Comparison of ENCODE assay signal across 1 cellular context in the genomic region with DNA sequence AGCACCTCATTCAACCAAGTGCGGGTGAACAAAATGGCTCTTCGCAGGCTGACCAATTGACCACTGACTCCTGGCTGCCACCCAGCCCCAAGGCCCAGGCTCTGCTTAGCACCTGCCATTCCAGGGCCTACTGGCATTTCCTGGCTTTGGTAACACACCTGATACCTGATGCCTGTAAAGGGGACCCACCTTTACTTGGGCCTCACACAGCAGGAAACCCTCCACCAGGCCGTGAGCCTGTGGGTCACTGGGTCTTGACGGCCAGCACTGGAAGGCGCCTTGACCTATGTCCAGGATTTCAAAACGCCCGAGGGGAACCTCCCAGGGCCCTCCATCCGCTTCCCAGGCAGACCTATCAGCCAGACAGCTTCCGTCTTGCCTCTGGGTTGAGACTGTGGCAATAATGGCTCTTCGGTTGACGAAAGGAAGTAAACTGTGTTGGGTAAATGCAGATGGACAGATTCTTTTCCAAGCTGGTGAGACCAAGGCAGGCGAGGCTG.
TF ChIP-seq lines count a peak whose summit lies in the region.

No MANE protein-coding gene starts in this region.

TF ChIP-seq in HepG2, 621 proteins besides CTCF, POLR2A, EP300 and RAD21 (continues in another document):
- TF ChIP-seq, protein P1, sequence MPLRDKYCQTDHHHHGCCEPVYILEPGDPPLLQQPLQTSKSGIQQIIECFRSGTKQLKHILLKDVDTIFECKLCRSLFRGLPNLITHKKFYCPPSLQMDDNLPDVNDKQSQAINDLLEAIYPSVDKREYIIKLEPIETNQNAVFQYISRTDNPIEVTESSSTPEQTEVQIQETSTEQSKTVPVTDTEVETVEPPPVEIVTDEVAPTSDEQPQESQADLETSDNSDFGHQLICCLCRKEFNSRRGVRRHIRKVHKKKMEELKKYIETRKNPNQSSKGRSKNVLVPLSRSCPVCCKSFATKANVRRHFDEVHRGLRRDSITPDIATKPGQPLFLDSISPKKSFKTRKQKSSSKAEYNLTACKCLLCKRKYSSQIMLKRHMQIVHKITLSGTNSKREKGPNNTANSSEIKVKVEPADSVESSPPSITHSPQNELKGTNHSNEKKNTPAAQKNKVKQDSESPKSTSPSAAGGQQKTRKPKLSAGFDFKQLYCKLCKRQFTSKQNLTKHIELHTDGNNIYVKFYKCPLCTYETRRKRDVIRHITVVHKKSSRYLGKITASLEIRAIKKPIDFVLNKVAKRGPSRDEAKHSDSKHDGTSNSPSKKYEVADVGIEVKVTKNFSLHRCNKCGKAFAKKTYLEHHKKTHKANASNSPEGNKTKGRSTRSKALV (CRISPR knock-in tag; IDR thresholded peaks at IDR 0.05): no peak
- TF ChIP-seq ZNF343 (CRISPR knock-in tag; IDR thresholded peaks at IDR 0.05) (no peak), ZNF558 (CRISPR knock-in tag; IDR thresholded peaks at IDR 0.05; ENCODE audit: borderline replicate concordance) (no peak), NFE2L1 (CRISPR knock-in tag; IDR thresholded peaks at IDR 0.05; ENCODE audit: borderline replicate concordance) (no peak), ZNF260 (CRISPR knock-in tag; IDR thresholded peaks at IDR 0.05; ENCODE audit: borderline replicate concordance, low read depth) (no peak), ZNF746 (CRISPR knock-in tag; IDR thresholded peaks at IDR 0.05) (no peak), ZBTB33 (CRISPR knock-in tag; IDR thresholded peaks at IDR 0.05) (peak; percentile 97), ZNF280D (CRISPR knock-in tag; IDR thresholded peaks at IDR 0.05) (no peak), ZBTB40 (IDR thresholded peaks at IDR 0.05) (no peak), ZBTB40 (CRISPR knock-in tag; IDR thresholded peaks at IDR 0.05) (no peak), ZFAT (CRISPR knock-in tag; conservative IDR thresholded peaks at IDR 0.05) (no peak), ZNF674 (CRISPR knock-in tag; IDR thresholded peaks at IDR 0.05; ENCODE audit: low read depth) (peak; percentile 38; the same call in 1 of the 2 replicates), REXO4 (CRISPR knock-in tag; IDR thresholded peaks at IDR 0.05; ENCODE audit: borderline replicate concordance) (no peak), ZNF670 (CRISPR knock-in tag; IDR thresholded peaks at IDR 0.05; ENCODE audit: borderline replicate concordance) (no peak), FOSL2 (CRISPR knock-in tag; IDR thresholded peaks at IDR 0.05) (no peak), CBX5 (CRISPR knock-in tag; IDR thresholded peaks at IDR 0.05; ENCODE audit: borderline replicate concordance) (no peak), ZNF451 (CRISPR knock-in tag; IDR thresholded peaks at IDR 0.05) (no peak), PAXIP1 (CRISPR knock-in tag; conservative IDR thresholded peaks at IDR 0.05) (no peak), FIP1L1 (IDR thresholded peaks at IDR 0.05; ENCODE audit: borderline replicate concordance, insufficient read depth, low read depth, low read length) (no peak), CENPT (CRISPR knock-in tag; IDR thresholded peaks at IDR 0.05; ENCODE audit: low read depth) (no peak), DNMT3B (CRISPR knock-in tag; conservative IDR thresholded peaks at IDR 0.05) (no peak), ZFX (CRISPR knock-in tag; IDR thresholded peaks at IDR 0.05; ENCODE audit: low read depth) (peak; percentile 33; the same call in 1 of the 2 replicates), MTA1 (CRISPR knock-in tag; IDR thresholded peaks at IDR 0.05; ENCODE audit: borderline replicate concordance) (no peak)
- TF ChIP-seq, protein P2, sequence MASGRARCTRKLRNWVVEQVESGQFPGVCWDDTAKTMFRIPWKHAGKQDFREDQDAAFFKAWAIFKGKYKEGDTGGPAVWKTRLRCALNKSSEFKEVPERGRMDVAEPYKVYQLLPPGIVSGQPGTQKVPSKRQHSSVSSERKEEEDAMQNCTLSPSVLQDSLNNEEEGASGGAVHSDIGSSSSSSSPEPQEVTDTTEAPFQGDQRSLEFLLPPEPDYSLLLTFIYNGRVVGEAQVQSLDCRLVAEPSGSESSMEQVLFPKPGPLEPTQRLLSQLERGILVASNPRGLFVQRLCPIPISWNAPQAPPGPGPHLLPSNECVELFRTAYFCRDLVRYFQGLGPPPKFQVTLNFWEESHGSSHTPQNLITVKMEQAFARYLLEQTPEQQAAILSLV (CRISPR knock-in tag; IDR thresholded peaks at IDR 0.05; ENCODE audit: borderline replicate concordance): no peak
- TF ChIP-seq, protein P3, sequence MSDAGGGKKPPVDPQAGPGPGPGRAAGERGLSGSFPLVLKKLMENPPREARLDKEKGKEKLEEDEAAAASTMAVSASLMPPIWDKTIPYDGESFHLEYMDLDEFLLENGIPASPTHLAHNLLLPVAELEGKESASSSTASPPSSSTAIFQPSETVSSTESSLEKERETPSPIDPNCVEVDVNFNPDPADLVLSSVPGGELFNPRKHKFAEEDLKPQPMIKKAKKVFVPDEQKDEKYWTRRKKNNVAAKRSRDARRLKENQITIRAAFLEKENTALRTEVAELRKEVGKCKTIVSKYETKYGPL (CRISPR knock-in tag; IDR thresholded peaks at IDR 0.05): no peak
- TF ChIP-seq, protein P4, sequence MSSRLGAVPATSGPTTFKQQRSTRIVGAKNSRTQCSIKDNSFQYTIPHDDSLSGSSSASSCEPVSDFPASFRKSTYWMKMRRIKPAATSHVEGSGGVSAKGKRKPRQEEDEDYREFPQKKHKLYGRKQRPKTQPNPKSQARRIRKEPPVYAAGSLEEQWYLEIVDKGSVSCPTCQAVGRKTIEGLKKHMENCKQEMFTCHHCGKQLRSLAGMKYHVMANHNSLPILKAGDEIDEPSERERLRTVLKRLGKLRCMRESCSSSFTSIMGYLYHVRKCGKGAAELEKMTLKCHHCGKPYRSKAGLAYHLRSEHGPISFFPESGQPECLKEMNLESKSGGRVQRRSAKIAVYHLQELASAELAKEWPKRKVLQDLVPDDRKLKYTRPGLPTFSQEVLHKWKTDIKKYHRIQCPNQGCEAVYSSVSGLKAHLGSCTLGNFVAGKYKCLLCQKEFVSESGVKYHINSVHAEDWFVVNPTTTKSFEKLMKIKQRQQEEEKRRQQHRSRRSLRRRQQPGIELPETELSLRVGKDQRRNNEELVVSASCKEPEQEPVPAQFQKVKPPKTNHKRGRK (CRISPR knock-in tag; IDR thresholded peaks at IDR 0.05): no peak
- TF ChIP-seq, protein P5, sequence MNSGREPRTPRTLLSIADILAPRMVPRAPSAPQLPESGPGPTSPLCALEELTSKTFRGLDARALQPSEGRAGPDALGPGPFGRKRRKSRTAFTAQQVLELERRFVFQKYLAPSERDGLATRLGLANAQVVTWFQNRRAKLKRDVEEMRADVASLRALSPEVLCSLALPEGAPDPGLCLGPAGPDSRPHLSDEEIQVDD (CRISPR knock-in tag; IDR thresholded peaks at IDR 0.05; ENCODE audit: borderline replicate concordance): no peak
